Comparison of ENCODE assay signal across 10 cellular contexts in genomic region chr3:124846189-124846588, GRCh38. TPM values are rescaled to one million over a fixed set of nuclear protein-coding genes. Genes with fewer than 3 reads are reported as not detected.
A peak's percentile ranks its signal among the peaks of the same experiment; 100 is the strongest.
DNase-seq lines count a peak whose midpoint lies in the region; ATAC-seq, FAIRE-seq and TF ChIP-seq lines count a peak whose summit lies in the region.
"Had no signal": no experiment of that assay in that cellular context is flagged by ENCODE, and none has a peak within 500 bp of the region (broad histone marks: within the 10 kb centered on the region; RNA-seq: fewer than 3 reads in every experiment).

No MANE protein-coding gene starts in this region.

- intact Hi-C loops in Panc1 (cut with micrococcal nuclease; ENCODE audit: unreplicated experiment) (no loop called here), esophagus squamous epithelium (cut with DNase I) (no loop called here)

- peak overlapping the region; percentile 51 for H3K4me2 ChIP-seq in A549

- H3K4me1 ChIP-seq in A549, result peaks cover 80% of the 10 kb centered on the region
- H3K4me1 ChIP-seq in Panc1 (ENCODE audit: control insufficient read depth, insufficient read depth, low read length), result peaks cover 9% of the 10 kb centered on the region
- H3K4me1 ChIP-seq in esophagus squamous epithelium, result peaks cover 16 to 67% (median 35%) of the 10 kb centered on the region in 3 donors

- no peak for TF ChIP-seq EP300 in A549 (IDR thresholded peaks at IDR 0.05)

- H3K36me3 ChIP-seq in Panc1 (ENCODE audit: control insufficient read depth, insufficient read depth, low read length), result peaks cover 5% of the 10 kb centered on the region; the same call in 1 of the 2 replicates
- H3K36me3 ChIP-seq in esophagus squamous epithelium, result peaks cover 0 to 57% (median 7%) of the 10 kb centered on the region in 3 donors

- H3K4me3 Mint-ChIP-seq in nephron, result no peak overlapping the region
- H3K4me3 Mint-ChIP-seq: activated T-helper 17 cell treated with anti-CD3 and anti-CD28 coated beads, Interleukin-2, amount 50 U/mL, for 72 hours; type B pancreatic cell had no signal

- ATAC-seq in A549 (peak; percentile 12 to 18; a peak in 3 of 6 replicates), Panc1 (no peak), HG03159 (IDR thresholded peaks at IDR 0.05; ENCODE audit: unreplicated experiment) (no peak), HG03280 (IDR thresholded peaks at IDR 0.05; ENCODE audit: unreplicated experiment) (no peak), GM18861 (IDR thresholded peaks at IDR 0.05; ENCODE audit: unreplicated experiment) (no peak)
- ATAC-seq: activated T-helper 17 cell treated with anti-CD3 and anti-CD28 coated beads, Interleukin-2, amount 50 U/mL, for 72 hours had no signal

- POLR2A ChIA-PET in A549 (lab: Yijun Ruan, JAX) (interaction anchor here (1.5 to 1.8 kb wide), 3 partner anchors 11 to 41 kb away, joined by 5 to 10 read pairs (median 5); partner anchors contain the start of gene ITGB5), Panc1 (lab: Charles Lee) (no interaction called here)

- H3K9me3 Mint-ChIP-seq in nephron, result no peaks in the 10 kb centered on the region
- H3K9me3 Mint-ChIP-seq: activated T-helper 17 cell treated with anti-CD3 and anti-CD28 coated beads, Interleukin-2, amount 50 U/mL, for 72 hours; type B pancreatic cell had no signal

- H3K27ac ChIP-seq in A549 (peak overlapping the region; percentile 71 to 86), Panc1 (ENCODE audit: low read length) (peak overlapping the region; percentile 68; the same call in 1 of the 2 replicates), esophagus squamous epithelium (peak overlapping the region; percentile 81 to 93 (median 90)), substantia nigra (ENCODE audit: low read depth, low read length, poor library complexity, severe bottlenecking) (no peak overlapping the region)

- H3K27me3 Mint-ChIP-seq in nephron (ENCODE audit: low read depth), result no peaks in the 10 kb centered on the region
- H3K27me3 Mint-ChIP-seq: type B pancreatic cell had no signal

- whole genome bisulfite sequencing in A549 (ENCODE audit: missing lambda C conversion rate), result 37% methylated on average over 2 of the region's 2 CpGs
- 12 to 22% methylated on average over 2 of the region's 2 CpGs for WGBS in esophagus squamous epithelium, 2 donors

- H3K9me3 ChIP-seq in A549 (no peaks in the 10 kb centered on the region), Panc1 (ENCODE audit: control insufficient read depth, insufficient read depth, low read depth, low read length) (no peaks in the 10 kb centered on the region), esophagus squamous epithelium (no peaks in the 10 kb centered on the region)

- CTCF ChIA-PET in A549 (lab: Yijun Ruan, JAX), result interaction anchor here (0.6 to 4.5 kb wide), 9 partner anchors 13 to 84 kb away, joined by 3 to 20 read pairs (median 5); no protein-coding TSS in a partner anchor
- CTCF ChIA-PET in Panc1 (lab: Charles Lee), result interaction anchor here (2.1 kb wide), 1 partner anchor 55 kb away, joined by 8 read pairs; no protein-coding TSS in a partner anchor

- BruUV-seq in Panc1 (replicated peaks; lab: Mats Ljungman, UMichigan), result no TSS peak

- DNase-seq in A549 (ENCODE audit: low read depth in 1 of 2, low spot score in 1 of 2) (no peak), Panc1 (ENCODE audit: low read depth, low spot score) (no peak), esophagus squamous epithelium (lab: John Stamatoyannopoulos, UW) (no peak), substantia nigra (lab: John Stamatoyannopoulos, UW) (no peak)

- H3K27ac Mint-ChIP-seq in nephron, result peak overlapping the region in 2 of 3 experiments; percentile 66 to 90
- H3K27ac Mint-ChIP-seq: activated T-helper 17 cell treated with anti-CD3 and anti-CD28 coated beads, Interleukin-2, amount 50 U/mL, for 72 hours had no signal

- H3K4me3 ChIP-seq in A549 (no peak overlapping the region), Panc1 (ENCODE audit: low read depth in 2 of 2, low read length in 2 of 2) (no peak overlapping the region), esophagus squamous epithelium (no peak overlapping the region)

- TF ChIP-seq CTCF in A549 (IDR thresholded peaks at IDR 0.05) (no peak), Panc1 (IDR thresholded peaks at IDR 0.05) (no peak), esophagus squamous epithelium (IDR thresholded peaks at IDR 0.05) (no peak), nephron (IDR thresholded peaks at IDR 0.05; ENCODE audit: unreplicated experiment in 3 of 3) (no peak)

- TF ChIP-seq RAD21 in A549 (conservative IDR thresholded peaks at IDR 0.05 in 1 of 2, IDR thresholded peaks at IDR 0.05 in 1 of 2), result no peak

- no peaks in the 10 kb centered on the region for H3K27me3 ChIP-seq in Panc1 (ENCODE audit: control insufficient read depth, insufficient read depth, low read length)
- no peaks in the 10 kb centered on the region for H3K27me3 ChIP-seq in esophagus squamous epithelium

- peaks cover 27% of the 10 kb centered on the region for H3K4me1 Mint-ChIP-seq in nephron
- H3K4me1 Mint-ChIP-seq: activated T-helper 17 cell treated with anti-CD3 and anti-CD28 coated beads, Interleukin-2, amount 50 U/mL, for 72 hours had no signal

- no peak for FAIRE-seq in A549 (lab: Jason Lieb, UNC)

- in situ Hi-C loops in Panc1 (cut with HindIII; ENCODE audit: low pct_unique_long_range_greater_than_20kb, low sequenced_read_pairs), result no loop called here

- H3K36me3 Mint-ChIP-seq in nephron (ENCODE audit: low read depth), result peaks cover 35% of the 10 kb centered on the region

- TF ChIP-seq POLR2A in A549 (IDR thresholded peaks at IDR 0.05; ENCODE audit: low read length) (no peak), esophagus squamous epithelium (IDR thresholded peaks at IDR 0.05) (no peak)

TF ChIP-seq in A549, 52 proteins besides CTCF, POLR2A, EP300 and RAD21:
- peak in 1 of 2 experiments; percentile 61; a peak in 1 of 4 replicates for TF ChIP-seq CEBPB (IDR thresholded peaks at IDR 0.05)
- TF ChIP-seq, protein P1, sequence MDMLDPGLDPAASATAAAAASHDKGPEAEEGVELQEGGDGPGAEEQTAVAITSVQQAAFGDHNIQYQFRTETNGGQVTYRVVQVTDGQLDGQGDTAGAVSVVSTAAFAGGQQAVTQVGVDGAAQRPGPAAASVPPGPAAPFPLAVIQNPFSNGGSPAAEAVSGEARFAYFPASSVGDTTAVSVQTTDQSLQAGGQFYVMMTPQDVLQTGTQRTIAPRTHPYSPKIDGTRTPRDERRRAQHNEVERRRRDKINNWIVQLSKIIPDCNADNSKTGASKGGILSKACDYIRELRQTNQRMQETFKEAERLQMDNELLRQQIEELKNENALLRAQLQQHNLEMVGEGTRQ (IDR thresholded peaks at IDR 0.05), result no peak

RNA-seq across cellular contexts. Expression of gene ITGB5, which starts 41.0 kb away (rescaled TPM):
- polyA plus RNA-seq in A549 (2011; rRNA removed), result 260 and 476 TPM in 2 replicates
- 393 and 412 TPM in 2 replicates for polyA plus RNA-seq in A549 (2012; cell fraction: cytosol; rRNA removed)
- polyA plus RNA-seq in A549 (2012; cell fraction: nucleus; rRNA removed), result 508 and 526 TPM in 2 replicates
- 174 to 209 TPM (median 201 TPM) in 3 replicates for polyA plus RNA-seq in A549 (2017; fragmentation: RNase III; extraction: RNeasy Plus Mini Kit Qiagen cat#74134 plus additional on column Dnase treatment)
- polyA minus RNA-seq in A549 (2011; rRNA and poly(A)+ RNA removed), result 629 and 645 TPM in 2 replicates
- total RNA-seq in Panc1 (2021; ENCODE audit: unreplicated experiment), result 446 TPM
- polyA plus RNA-seq in Panc1 (2012; ENCODE audit: insufficient read length), result 777 TPM
- total RNA-seq in esophagus squamous epithelium, result 100 to 1,000 TPM in 1 of 4 donors, 10 to 100 TPM in 3; 68.4 to 114 (median 79.7) TPM

Comparison
In these comparisons a context has a peak if more than half of its experiments do, and no peak if none do; other contexts are left out.
1. ATAC-seq: peak in A549 (2 of 2); none in Panc1 (single experiment), HG03159 (single experiment), HG03280 (single experiment) and GM18861 (single experiment).